21 cellular contexts compared by ENCODE assay signal in the genomic region with DNA sequence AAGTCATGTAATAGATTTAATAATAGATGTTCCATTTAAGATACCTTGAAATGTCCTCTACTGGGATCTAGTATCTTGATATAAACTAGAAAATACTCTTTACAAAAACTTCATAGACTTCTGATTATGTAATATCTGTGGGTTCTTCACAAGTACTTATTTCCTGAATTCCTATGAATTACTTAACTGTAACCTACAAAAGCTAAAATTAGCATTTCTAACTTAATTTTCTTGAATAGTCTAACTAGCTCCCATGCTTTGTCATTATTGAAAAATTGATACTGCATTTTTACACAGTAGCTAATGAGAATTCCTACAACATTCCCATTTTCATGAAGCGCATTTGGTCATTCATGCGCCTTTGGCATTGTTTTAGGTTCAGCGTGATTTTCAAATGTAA.
A peak's percentile ranks its signal among the peaks of the same experiment; 100 is the strongest.
DNase-seq lines count a peak whose midpoint lies in the region; ATAC-seq and TF ChIP-seq lines count a peak whose summit lies in the region.
"Had no signal": no experiment of that assay in that cellular context is flagged by ENCODE, and none has a peak within 500 bp of the region (broad histone marks: within the 10 kb centered on the region; RNA-seq: fewer than 3 reads in every experiment).

No MANE protein-coding gene starts in this region.

- H3K27me3 Mint-ChIP-seq in activated T-cell treated with anti-CD3 and anti-CD28 coated beads, Interleukin-2, amount 50 U/mL, for 24 hours: no peaks in the 10 kb centered on the region

- intact Hi-C loops in sigmoid colon (cut with DNase I): no loop called here

- ATAC-seq in omental fat pad (ENCODE audit: low FRiP score): no peak
- ATAC-seq: K562, PC-3 had no signal

- no peak overlapping the region for H3K27ac Mint-ChIP-seq in activated T-cell treated with anti-CD3 and anti-CD28 coated beads, Interleukin-2, amount 50 U/mL, for 24 hours

- no peaks in the 10 kb centered on the region for H3K27me3 ChIP-seq in sigmoid colon

- no peak overlapping the region for H3K4me3 ChIP-seq in choroid plexus epithelial cell (ENCODE audit: low read depth, low read length)
- no peak overlapping the region for H3K4me3 ChIP-seq in sigmoid colon
- H3K4me3 ChIP-seq: K562 had no signal

- TF ChIP-seq POLR2A in sigmoid colon (IDR thresholded peaks at IDR 0.05): no peak

- no peak overlapping the region for H3K4me3 Mint-ChIP-seq in activated T-cell treated with anti-CD3 and anti-CD28 coated beads, Interleukin-2, amount 50 U/mL, for 24 hours

- peak; percentile 55 for DNase-seq in SIG-M5 treated with dmso at 0.1 percent for 504 hours (lab: John Stamatoyannopoulos, UW; ENCODE audit: unreplicated experiment)
- no peak for DNase-seq in SIG-M5 (lab: John Stamatoyannopoulos, UW)
- peak; percentile 82 for DNase-seq in NOMO-1 treated with DMSO at 0.1 percent for 48 hours (lab: John Stamatoyannopoulos, UW; ENCODE audit: unreplicated experiment)
- DNase-seq in choroid plexus epithelial cell (ENCODE audit: low read depth): peak; percentile 22
- DNase-seq in renal cortical epithelial cell (ENCODE audit: low read depth): peak; percentile 27
- no peak for DNase-seq in omental fat pad (ENCODE audit: low spot score)
- no peak for DNase-seq in activated T-cell treated with anti-CD3 and anti-CD28 coated beads, Interleukin-2, amount 50 U/mL, for 24 hours
- DNase-seq in sigmoid colon: no peak
- DNase-seq: 8988T, DMS79, H7, NCI-H1092, NCI-H1436 treated with DMSO at 0.1 percent for 48 hours, NCI-H2029 treated with DMSO at 0.1 percent for 48 hours, NCI-H2171, NCI-H446 treated with DMSO at 0.1 percent for 48 hours, RPMI8226, SHP77 treated with DMSO at 0.1 percent for 48 hours had no signal

- TF ChIP-seq CTCF in choroid plexus epithelial cell (conservative IDR thresholded peaks at IDR 0.05; ENCODE audit: low read depth, low read length) (no peak), omental fat pad (IDR thresholded peaks at IDR 0.05) (no peak), sigmoid colon (IDR thresholded peaks at IDR 0.05) (no peak)

- no peaks in the 10 kb centered on the region for H3K36me3 ChIP-seq in sigmoid colon

- no peaks in the 10 kb centered on the region for H3K36me3 Mint-ChIP-seq in activated T-cell treated with anti-CD3 and anti-CD28 coated beads, Interleukin-2, amount 50 U/mL, for 24 hours (ENCODE audit: low read depth)

- no peaks in the 10 kb centered on the region for H3K4me1 ChIP-seq in sigmoid colon

- peaks cover 2% of the 10 kb centered on the region for H3K9me3 Mint-ChIP-seq in activated T-cell treated with anti-CD3 and anti-CD28 coated beads, Interleukin-2, amount 50 U/mL, for 24 hours

- H3K4me1 Mint-ChIP-seq in activated T-cell treated with anti-CD3 and anti-CD28 coated beads, Interleukin-2, amount 50 U/mL, for 24 hours (ENCODE audit: low read depth): no peaks in the 10 kb centered on the region

- no peaks in the 10 kb centered on the region for H3K9me3 ChIP-seq in sigmoid colon

- no peak for TF ChIP-seq EP300 in sigmoid colon (IDR thresholded peaks at IDR 0.05)

- no peak overlapping the region for H3K27ac ChIP-seq in sigmoid colon
- H3K27ac ChIP-seq: C4-2B had no signal

- WGBS in sigmoid colon, 2 donors: 92 to 93% methylated on average over 3 of the region's 3 CpGs

Comparison
In these comparisons a context has a peak if more than half of its experiments do, and no peak if none do; other contexts are left out.
1. DNase-seq: peak in SIG-M5 treated with dmso at 0.1 percent for 504 hours (single experiment), NOMO-1 treated with DMSO at 0.1 percent for 48 hours (single experiment), choroid plexus epithelial cell (single experiment) and renal cortical epithelial cell (single experiment); none in SIG-M5 (single experiment), omental fat pad (single experiment), activated T-cell treated with anti-CD3 and anti-CD28 coated beads, Interleukin-2, amount 50 U/mL, for 24 hours (single experiment) and sigmoid colon (single experiment).